ENCODE assay signal across 30 cellular contexts in genomic region chr9:10144336-10144735, GRCh38.
"Had no signal": no experiment of that assay in that cellular context is flagged by ENCODE, and none has a peak within 500 bp of the region (broad histone marks: within the 10 kb centered on the region; RNA-seq: fewer than 3 reads in every experiment).

No MANE protein-coding gene starts in this region.

- H3K27me3 ChIP-seq: brain microvascular endothelial cell, pancreas, testis, transverse colon had no signal

- H3K9me3 ChIP-seq: pancreas, testis, transverse colon had no signal

- H3K27me3 Mint-ChIP-seq: activated CD4-positive, alpha-beta memory T cell treated with anti-CD3 and anti-CD28 coated beads for 36 hours; activated CD4-positive, alpha-beta T cell treated with anti-CD3 and anti-CD28 coated beads, Interleukin-2, amount 10 ng/mL, durations not matched to agents 24 days and 14 days; activated T-helper 17 cell treated with anti-CD3 and anti-CD28 coated beads, Interleukin-2, amount 50 U/mL, for 72 hours; dendritic cell treated with granulocyte-macrophage colony-stimulating factor and Interleukin-4, amounts not matched to agents 40 ng/mL and 50 ng/mL, for 4 days; naive thymus-derived CD4-positive, alpha-beta T cell had no signal

- H3K4me3 Mint-ChIP-seq: activated CD4-positive, alpha-beta memory T cell treated with anti-CD3 and anti-CD28 coated beads for 36 hours; activated CD4-positive, alpha-beta T cell treated with anti-CD3 and anti-CD28 coated beads, Interleukin-2, amount 10 ng/mL, durations not matched to agents 24 days and 14 days; activated T-helper 17 cell treated with anti-CD3 and anti-CD28 coated beads, Interleukin-2, amount 50 U/mL, for 72 hours; dendritic cell treated with granulocyte-macrophage colony-stimulating factor and Interleukin-4, amounts not matched to agents 40 ng/mL and 50 ng/mL, for 4 days; endodermal cell; mesothelial cell of epicardium; naive thymus-derived CD4-positive, alpha-beta T cell; neural crest cell had no signal

- ATAC-seq: activated T-helper 17 cell treated with anti-CD3 and anti-CD28 coated beads, Interleukin-2, amount 50 U/mL, for 72 hours; esophagus mucosa; naive thymus-derived CD4-positive, alpha-beta T cell; pancreas; sciatic nerve; stimulated activated naive CD8-positive, alpha-beta T cell treated with anti-CD3 and anti-CD28 coated beads, Interleukin-15, Interleukin-2, amounts not matched to agents 100 U/mL and 50 U/mL, for 24 hours had no signal

- H3K36me3 ChIP-seq: brain microvascular endothelial cell, pancreas, transverse colon had no signal

- H3K4me3 ChIP-seq: pancreas, skin epidermis, testis, transverse colon had no signal

- DNase-seq: activated CD4-positive, alpha-beta memory T cell treated with anti-CD3 and anti-CD28 coated beads for 36 hours; activated CD4-positive, alpha-beta T cell treated with anti-CD3 and anti-CD28 coated beads, Interleukin-2, amount 10 ng/mL, durations not matched to agents 24 days and 14 days; activated CD4-positive, CD25-positive, alpha-beta regulatory T cell treated with anti-CD3 and anti-CD28 coated beads, Interleukin-2, amount 50 U/mL, for 72 hours; activated CD8-positive, alpha-beta memory T cell treated with anti-CD3 and anti-CD28 coated beads, Interleukin-2, amount 50 U/mL, for 4 hours; activated gamma-delta T cell treated with Interleukin-2 at 50 U/mL for 16 hours; activated naive CD4-positive, alpha-beta T cell treated with anti-CD3 and anti-CD28 coated beads, Interleukin-2, amount 50 U/mL, for 16 hours; activated T-cell treated with anti-CD3 and anti-CD28 coated beads, Interleukin-2, amount 50 U/mL, for 1 hour; amniotic stem cell; brain microvascular endothelial cell; central memory CD4-positive, alpha-beta T cell; endodermal cell; foreskin fibroblast; kidney glomerular epithelial cell; mammary epithelial cell; naive thymus-derived CD4-positive, alpha-beta T cell; nucleus accumbens; pancreas; stimulated activated CD4-positive, alpha-beta T cell treated with anti-CD3 and anti-CD28 coated beads, Interleukin-12 subunit alpha, Interleukin-12 subunit beta, amount 100 ng/mL, for 4 hours; stimulated activated CD4-positive, alpha-beta T cell treated with anti-CD3 and anti-CD28 coated beads, Interleukin-4, amount 100 ng/mL, for 1 hour; stimulated activated naive CD8-positive, alpha-beta T cell treated with anti-CD3 and anti-CD28 coated beads, Interleukin-15, Interleukin-2, amounts not matched to agents 100 U/mL and 50 U/mL, for 24 hours; T-helper 2 cell; testis; transverse colon had no signal

- H3K4me1 Mint-ChIP-seq: activated CD4-positive, alpha-beta T cell treated with anti-CD3 and anti-CD28 coated beads, Interleukin-2, amount 10 ng/mL, durations not matched to agents 24 days and 14 days; activated T-helper 17 cell treated with anti-CD3 and anti-CD28 coated beads, Interleukin-2, amount 50 U/mL, for 72 hours; mesothelial cell of epicardium; naive thymus-derived CD4-positive, alpha-beta T cell had no signal

- H3K9me3 Mint-ChIP-seq: activated CD4-positive, alpha-beta T cell treated with anti-CD3 and anti-CD28 coated beads, Interleukin-2, amount 10 ng/mL, durations not matched to agents 24 days and 14 days; activated T-helper 17 cell treated with anti-CD3 and anti-CD28 coated beads, Interleukin-2, amount 50 U/mL, for 72 hours; neural crest cell had no signal

- H3K36me3 Mint-ChIP-seq: activated CD4-positive, alpha-beta memory T cell treated with anti-CD3 and anti-CD28 coated beads for 36 hours; mesothelial cell of epicardium; naive thymus-derived CD4-positive, alpha-beta T cell had no signal

- H3K27ac ChIP-seq: brain microvascular endothelial cell, pancreas, skin epidermis, testis, transverse colon had no signal

- H3K4me1 ChIP-seq: testis, transverse colon had no signal
